21 cellular contexts compared by ENCODE assay signal in the genomic region with DNA sequence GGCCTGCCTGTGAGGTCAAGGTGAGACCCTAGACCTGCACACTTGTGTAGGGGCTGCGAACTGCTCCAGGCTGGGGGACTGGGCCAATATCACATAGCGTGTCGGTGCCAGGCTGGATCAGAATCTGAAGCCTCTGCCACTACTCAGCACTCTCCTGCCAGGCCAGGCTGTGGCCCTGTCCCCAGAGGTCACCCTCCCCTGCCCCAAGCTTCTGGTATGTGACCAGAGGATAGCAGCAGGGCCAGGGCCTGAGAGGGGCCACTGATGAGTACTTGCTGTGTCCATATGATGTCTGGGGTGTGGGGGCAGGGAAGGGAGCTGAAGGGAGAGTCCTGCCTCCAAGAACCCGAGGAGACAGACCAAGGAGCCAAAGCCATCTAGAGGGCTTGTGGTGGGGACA.
"Had no signal": no experiment of that assay in that cellular context is flagged by ENCODE, and none has a peak within 500 bp of the region (broad histone marks: within the 10 kb centered on the region; RNA-seq: fewer than 3 reads in every experiment).

No MANE protein-coding gene starts in this region.

- H3K27ac ChIP-seq: colonic mucosa, heart left ventricle, neutrophil, right atrium auricular region, tibial artery, upper lobe of left lung, uterus had no signal

- H3K4me1 Mint-ChIP-seq: nephron had no signal

- H3K4me3 ChIP-seq: colonic mucosa, dorsolateral prefrontal cortex, heart left ventricle, mucosa of descending colon, right atrium auricular region, smooth muscle cell, tibial artery, upper lobe of left lung, uterus had no signal

- H3K27ac Mint-ChIP-seq: nephron; stimulated activated memory B cell treated with anti-CD40 and anti-IgM and Interleukin-4, amounts not matched to agents 10 μg/mL and 1 μg/mL and 100 μg/mL, for 72 hours; stimulated activated naive CD8-positive, alpha-beta T cell treated with anti-CD3 and anti-CD28 coated beads, Interleukin-15, Interleukin-2, amounts not matched to agents 100 ng/mL and 50 ng/mL, for 24 hours had no signal

- H3K9me3 Mint-ChIP-seq: nephron; stimulated activated memory B cell treated with anti-CD40 and anti-IgM and Interleukin-4, amounts not matched to agents 10 μg/mL and 1 μg/mL and 100 μg/mL, for 72 hours; stimulated activated naive CD8-positive, alpha-beta T cell treated with anti-CD3 and anti-CD28 coated beads, Interleukin-15, Interleukin-2, amounts not matched to agents 100 ng/mL and 50 ng/mL, for 24 hours had no signal

- H3K36me3 Mint-ChIP-seq: stimulated activated memory B cell treated with anti-CD40 and anti-IgM and Interleukin-4, amounts not matched to agents 10 μg/mL and 1 μg/mL and 100 μg/mL, for 72 hours had no signal

- H3K27me3 ChIP-seq: colonic mucosa, dorsolateral prefrontal cortex, heart left ventricle, neutrophil, right atrium auricular region, tibial artery, upper lobe of left lung, uterus had no signal

- DNase-seq: cerebellar nuclear complex; colonic mucosa; dorsolateral prefrontal cortex; effector CD8-positive, alpha-beta T cell; hippocampal formation; kidney glomerular epithelial cell; mammary epithelial cell; stimulated activated CD4-positive, alpha-beta T cell treated with anti-CD3 and anti-CD28 coated beads, Interleukin-4, amount 100 ng/mL, for 1 hour; stimulated activated CD8-positive, alpha-beta memory T cell treated with anti-CD3 and anti-CD28 coated beads, Interleukin-4, amount 100 ng/mL, for 48 hours; tibial artery; upper lobe of left lung; uterus had no signal

- ATAC-seq: esophagus mucosa; heart left ventricle; mucosa of descending colon; stimulated activated memory B cell treated with anti-CD40 and anti-IgM and Interleukin-4, amounts not matched to agents 10 μg/mL and 1 μg/mL and 100 μg/mL, for 72 hours had no signal

- H3K9me3 ChIP-seq: colonic mucosa, heart left ventricle, mucosa of descending colon, neutrophil, right atrium auricular region, tibial artery, upper lobe of left lung, uterus had no signal

- H3K27me3 Mint-ChIP-seq: stimulated activated memory B cell treated with anti-CD40 and anti-IgM and Interleukin-4, amounts not matched to agents 10 μg/mL and 1 μg/mL and 100 μg/mL, for 72 hours; stimulated activated naive CD8-positive, alpha-beta T cell treated with anti-CD3 and anti-CD28 coated beads, Interleukin-15, Interleukin-2, amounts not matched to agents 100 ng/mL and 50 ng/mL, for 24 hours had no signal

- H3K4me1 ChIP-seq: colonic mucosa, upper lobe of left lung, uterus had no signal

- H3K36me3 ChIP-seq: colonic mucosa, neutrophil, uterus had no signal

- H3K4me3 Mint-ChIP-seq: nephron; stimulated activated memory B cell treated with anti-CD40 and anti-IgM and Interleukin-4, amounts not matched to agents 10 μg/mL and 1 μg/mL and 100 μg/mL, for 72 hours; stimulated activated naive CD8-positive, alpha-beta T cell treated with anti-CD3 and anti-CD28 coated beads, Interleukin-15, Interleukin-2, amounts not matched to agents 100 ng/mL and 50 ng/mL, for 24 hours had no signal
